In genomic region chr1:24501371-24502167, GRCh38 we compare ENCODE assay signal across 8 cellular contexts. TPM values are rescaled to one million over a fixed set of nuclear protein-coding genes. Genes with fewer than 3 reads are reported as not detected.
DNase-seq lines count a peak whose midpoint lies in the region; ATAC-seq and TF ChIP-seq lines count a peak whose summit lies in the region.

No MANE protein-coding gene starts in this region.

- H3K27me3 ChIP-seq in testis = no peaks in the 10 kb centered on the region

- H3K27ac Mint-ChIP-seq in activated CD4-positive, alpha-beta T cell treated with anti-CD3 and anti-CD28 coated beads for 36 hours = peak overlapping the region; percentile 89

- POLR2A ChIA-PET in activated CD4-positive, alpha-beta T cell treated with anti-CD3 and anti-CD28 coated beads for 36 hours (lab: Charles Lee) = interaction anchor here (0.6 to 2.0 kb wide), 10 partner anchors 10 to 829 kb away, joined by 3 to 12 read pairs (median 5); partner anchors contain the start of gene NIPAL3

- CTCF ChIA-PET in activated CD4-positive, alpha-beta T cell treated with anti-CD3 and anti-CD28 coated beads for 36 hours (lab: Charles Lee) = interaction anchor here (0.7 to 4.1 kb wide), 10 partner anchors 11 to 86 kb away, joined by 3 to 27 read pairs (median 6); partner anchors contain the start of gene NIPAL3

- TF ChIP-seq CTCF in testis (IDR thresholded peaks at IDR 0.05) = no peak

- no peak for TF ChIP-seq POLR2A in testis (IDR thresholded peaks at IDR 0.05)

- no peaks in the 10 kb centered on the region for H3K9me3 ChIP-seq in testis

- no peaks in the 10 kb centered on the region for H3K9me3 Mint-ChIP-seq in activated CD4-positive, alpha-beta T cell treated with anti-CD3 and anti-CD28 coated beads for 36 hours (ENCODE audit: low read depth)

- intact Hi-C loops in activated CD4-positive, alpha-beta T cell treated with anti-CD3 and anti-CD28 coated beads for 36 hours (cut with DNase I, micrococcal nuclease) = loop anchor here (1.0 to 10.0 kb wide), 10 partner anchors 13 to 141 kb away; partner anchors contain the start of gene NIPAL3 (in 1 of the 2)
- intact Hi-C loops in testis (cut with DNase I; ENCODE audit: low total_unique reads) = no loop called here

- peak overlapping the region; percentile 78 for H3K4me3 Mint-ChIP-seq in activated CD4-positive, alpha-beta T cell treated with anti-CD3 and anti-CD28 coated beads for 36 hours

- peaks cover 17% of the 10 kb centered on the region for H3K36me3 Mint-ChIP-seq in activated CD4-positive, alpha-beta T cell treated with anti-CD3 and anti-CD28 coated beads for 36 hours (ENCODE audit: low read depth)

- H3K36me3 ChIP-seq in testis (ENCODE audit: low read depth, missing control alignments) = no peaks in the 10 kb centered on the region

- peak overlapping the region; percentile 70 to 82 for H3K27ac ChIP-seq in testis

- H3K4me1 ChIP-seq in testis = peaks cover 5% of the 10 kb centered on the region

- H3K4me1 Mint-ChIP-seq in activated CD4-positive, alpha-beta T cell treated with anti-CD3 and anti-CD28 coated beads for 36 hours = peaks cover 48% of the 10 kb centered on the region

- H3K4me3 ChIP-seq in testis = peak overlapping the region; percentile 65 to 80

- no peaks in the 10 kb centered on the region for H3K27me3 Mint-ChIP-seq in activated CD4-positive, alpha-beta T cell treated with anti-CD3 and anti-CD28 coated beads for 36 hours

- ATAC-seq in activated CD4-positive, alpha-beta T cell treated with anti-CD3 and anti-CD28 coated beads for 36 hours = peak; percentile 14
- no peak for ATAC-seq in GM19397 (IDR thresholded peaks at IDR 0.05; ENCODE audit: unreplicated experiment)

- DNase-seq in activated CD4-positive, alpha-beta T cell treated with anti-CD3 and anti-CD28 coated beads for 36 hours = peak; percentile 70
- no peak for DNase-seq in activated CD4-positive, alpha-beta T cell treated with anti-CD3 and anti-CD28 coated beads, Interleukin-2, amount 50 U/mL, for 1 hour
- DNase-seq in NCI-H2227 treated with DMSO at 0.1 percent for 48 hours (lab: John Stamatoyannopoulos, UW) (peak; percentile 81), amniotic epithelial cell (ENCODE audit: low read depth) (peak; percentile 14), kidney tubule cell (ENCODE audit: low spot score) (peak; percentile 54), testis (peak; percentile 33), NCI-H1694 (lab: John Stamatoyannopoulos, UW) (no peak)

- WGBS in testis, 2 donors = 31 to 43% methylated on average over 20 of the region's 20 CpGs

RNA-seq across cellular contexts. Expression of gene RCAN3, which starts 1.1 kb away (rescaled TPM):
- 10 to 100 TPM; 62.3 to 67.5 TPM for total RNA-seq in activated CD4-positive, alpha-beta T cell treated with anti-CD3 and anti-CD28 coated beads for 36 hours
- total RNA-seq in testis = 1 to 10 TPM; 7.9 to 8.0 TPM
- 4.2 TPM for polyA plus RNA-seq in testis (ENCODE audit: insufficient read depth, low read depth, low replicate concordance)

RNA-seq across cellular contexts. Expression of gene NCMAP, which starts 54.3 kb away (rescaled TPM):
- total RNA-seq in activated CD4-positive, alpha-beta T cell treated with anti-CD3 and anti-CD28 coated beads for 36 hours = under 1 TPM in 1 of 2 experiments, not detected in 1; 0.05 TPM
- total RNA-seq in testis = 1 to 10 TPM in 1 of 2 donors, under 1 TPM in 1; 0.24 to 1.1 TPM
- 0.26 TPM for polyA plus RNA-seq in testis (ENCODE audit: insufficient read depth, low read depth, low replicate concordance)

Comparison
In these comparisons a context has a peak if more than half of its experiments do, and no peak if none do; other contexts are left out.
1. DNase-seq: peak in activated CD4-positive, alpha-beta T cell treated with anti-CD3 and anti-CD28 coated beads for 36 hours (single experiment), NCI-H2227 treated with DMSO at 0.1 percent for 48 hours (single experiment), amniotic epithelial cell (single experiment), kidney tubule cell (single experiment) and testis (single experiment); none in activated CD4-positive, alpha-beta T cell treated with anti-CD3 and anti-CD28 coated beads, Interleukin-2, amount 50 U/mL, for 1 hour (single experiment) and NCI-H1694 (single experiment).
2. RNA of gene RCAN3, which starts 1.1 kb away (total RNA-seq): 62.3 to 67.5 TPM in activated CD4-positive, alpha-beta T cell treated with anti-CD3 and anti-CD28 coated beads for 36 hours; 7.9 to 8.0 TPM in testis; every median in the first group is over 4 times any median in the second.